In the genomic region with DNA sequence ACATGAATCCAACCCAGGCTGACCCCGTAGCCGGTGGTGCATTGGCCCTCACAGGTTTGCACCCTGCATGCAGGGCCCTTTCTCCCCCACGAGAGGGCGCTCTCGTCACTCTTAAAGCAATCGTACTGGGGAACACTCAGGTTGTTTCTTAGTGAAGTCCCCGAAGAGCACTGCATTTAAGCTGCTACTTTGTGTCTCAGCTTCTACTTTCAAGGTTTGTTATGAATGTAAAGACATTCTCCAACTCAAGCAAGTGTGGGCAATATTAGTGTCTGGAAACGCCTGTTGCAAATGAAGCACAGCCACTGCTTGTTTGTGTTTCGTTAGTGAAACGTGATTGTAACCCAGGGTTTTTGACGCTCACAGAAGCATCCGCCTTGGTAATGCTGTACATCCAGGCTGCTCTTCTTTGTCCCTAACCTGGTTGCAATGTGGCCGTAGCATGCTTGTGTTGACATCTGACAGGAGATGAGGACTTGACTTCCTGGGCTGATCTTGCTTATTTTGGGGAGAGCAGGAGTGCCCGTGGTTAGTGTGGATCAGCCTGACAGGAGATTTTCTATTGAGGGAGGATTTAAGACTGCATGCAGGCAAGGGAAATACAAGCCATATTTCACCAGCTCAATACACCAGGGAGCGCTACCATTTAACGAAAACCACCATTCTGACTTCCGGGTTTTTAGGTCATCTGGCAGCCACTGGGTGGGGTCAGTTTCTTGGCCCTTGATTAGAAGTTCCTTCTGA, we compare ENCODE assay signal across 8 cellular contexts.
DNase-seq lines count a peak whose midpoint lies in the region.

No MANE protein-coding gene starts in this region.

- H3K9ac ChIP-seq in subcutaneous abdominal adipose tissue (ENCODE audit: low read length in 5 of 5), result peak overlapping the region; percentile 16 to 64 (median 52)

- no peaks in the 10 kb centered on the region for H3K9me3 ChIP-seq in subcutaneous abdominal adipose tissue (ENCODE audit: control insufficient read depth in 5 of 5, low read length in 5 of 5)

- peaks cover 0 to 27% (median 22%) of the 10 kb centered on the region in 5 donors for H3K4me1 ChIP-seq in subcutaneous abdominal adipose tissue (ENCODE audit: control insufficient read depth in 5 of 5, insufficient read depth in 5 of 5, low read length in 5 of 5)

- no peaks in the 10 kb centered on the region for H3K36me3 ChIP-seq in subcutaneous abdominal adipose tissue (ENCODE audit: control insufficient read depth in 5 of 5, insufficient read depth in 5 of 5, low read length in 5 of 5)

- H3K4me3 ChIP-seq in subcutaneous abdominal adipose tissue (ENCODE audit: low read depth in 1 of 5, low read length in 5 of 5), result peak overlapping the region; percentile 59 to 84 (median 74)

- peak; percentile 74 for DNase-seq in ELR (ENCODE audit: low read depth)
- DNase-seq in H4 (ENCODE audit: low spot score), result peak; percentile 53
- peak; percentile 62 for DNase-seq in LHCN-M2 (ENCODE audit: low read depth)
- peak; percentile 70 for DNase-seq in RPMI7951 (ENCODE audit: low read depth)
- DNase-seq in activated effector memory CD4-positive, alpha-beta T cell treated with Interleukin-2 at 50 U/mL for 16 hours, result peak; percentile 64
- peak; percentile 46 for DNase-seq in foreskin melanocyte
- peak; percentile 43 for DNase-seq in non-pigmented ciliary epithelial cell (ENCODE audit: low read depth)

- H3K27me3 ChIP-seq in subcutaneous abdominal adipose tissue (ENCODE audit: control insufficient read depth in 5 of 5, insufficient read depth in 4 of 5, low read length in 5 of 5), result peaks cover 0 to 2% (median 0%) of the 10 kb centered on the region in 5 donors

- H3K27ac ChIP-seq in subcutaneous abdominal adipose tissue (ENCODE audit: low read depth, low read length), result no peak overlapping the region
